Comparison of ENCODE assay signal across 1 cellular context in genomic region chr6:111660531-111660930, GRCh38.
TF ChIP-seq lines count a peak whose summit lies in the region.

No MANE protein-coding gene starts in this region.

TF ChIP-seq in HepG2, 621 proteins besides CTCF, POLR2A, EP300 and RAD21 (continued from another document):
- TF ChIP-seq, protein P1, sequence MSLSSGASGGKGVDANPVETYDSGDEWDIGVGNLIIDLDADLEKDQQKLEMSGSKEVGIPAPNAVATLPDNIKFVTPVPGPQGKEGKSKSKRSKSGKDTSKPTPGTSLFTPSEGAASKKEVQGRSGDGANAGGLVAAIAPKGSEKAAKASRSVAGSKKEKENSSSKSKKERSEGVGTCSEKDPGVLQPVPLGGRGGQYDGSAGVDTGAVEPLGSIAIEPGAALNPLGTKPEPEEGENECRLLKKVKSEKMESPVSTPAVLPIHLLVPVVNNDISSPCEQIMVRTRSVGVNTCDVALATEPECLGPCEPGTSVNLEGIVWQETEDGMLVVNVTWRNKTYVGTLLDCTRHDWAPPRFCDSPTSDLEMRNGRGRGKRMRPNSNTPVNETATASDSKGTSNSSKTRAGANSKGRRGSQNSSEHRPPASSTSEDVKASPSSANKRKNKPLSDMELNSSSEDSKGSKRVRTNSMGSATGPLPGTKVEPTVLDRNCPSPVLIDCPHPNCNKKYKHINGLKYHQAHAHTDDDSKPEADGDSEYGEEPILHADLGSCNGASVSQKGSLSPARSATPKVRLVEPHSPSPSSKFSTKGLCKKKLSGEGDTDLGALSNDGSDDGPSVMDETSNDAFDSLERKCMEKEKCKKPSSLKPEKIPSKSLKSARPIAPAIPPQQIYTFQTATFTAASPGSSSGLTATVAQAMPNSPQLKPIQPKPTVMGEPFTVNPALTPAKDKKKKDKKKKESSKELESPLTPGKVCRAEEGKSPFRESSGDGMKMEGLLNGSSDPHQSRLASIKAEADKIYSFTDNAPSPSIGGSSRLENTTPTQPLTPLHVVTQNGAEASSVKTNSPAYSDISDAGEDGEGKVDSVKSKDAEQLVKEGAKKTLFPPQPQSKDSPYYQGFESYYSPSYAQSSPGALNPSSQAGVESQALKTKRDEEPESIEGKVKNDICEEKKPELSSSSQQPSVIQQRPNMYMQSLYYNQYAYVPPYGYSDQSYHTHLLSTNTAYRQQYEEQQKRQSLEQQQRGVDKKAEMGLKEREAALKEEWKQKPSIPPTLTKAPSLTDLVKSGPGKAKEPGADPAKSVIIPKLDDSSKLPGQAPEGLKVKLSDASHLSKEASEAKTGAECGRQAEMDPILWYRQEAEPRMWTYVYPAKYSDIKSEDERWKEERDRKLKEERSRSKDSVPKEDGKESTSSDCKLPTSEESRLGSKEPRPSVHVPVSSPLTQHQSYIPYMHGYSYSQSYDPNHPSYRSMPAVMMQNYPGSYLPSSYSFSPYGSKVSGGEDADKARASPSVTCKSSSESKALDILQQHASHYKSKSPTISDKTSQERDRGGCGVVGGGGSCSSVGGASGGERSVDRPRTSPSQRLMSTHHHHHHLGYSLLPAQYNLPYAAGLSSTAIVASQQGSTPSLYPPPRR (CRISPR knock-in tag; IDR thresholded peaks at IDR 0.05; ENCODE audit: borderline replicate concordance), result no peak
- TF ChIP-seq, protein P2, sequence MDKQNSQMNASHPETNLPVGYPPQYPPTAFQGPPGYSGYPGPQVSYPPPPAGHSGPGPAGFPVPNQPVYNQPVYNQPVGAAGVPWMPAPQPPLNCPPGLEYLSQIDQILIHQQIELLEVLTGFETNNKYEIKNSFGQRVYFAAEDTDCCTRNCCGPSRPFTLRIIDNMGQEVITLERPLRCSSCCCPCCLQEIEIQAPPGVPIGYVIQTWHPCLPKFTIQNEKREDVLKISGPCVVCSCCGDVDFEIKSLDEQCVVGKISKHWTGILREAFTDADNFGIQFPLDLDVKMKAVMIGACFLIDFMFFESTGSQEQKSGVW (CRISPR knock-in tag; IDR thresholded peaks at IDR 0.05; ENCODE audit: borderline replicate concordance), result no peak
- TF ChIP-seq ZNF577 (CRISPR knock-in tag; IDR thresholded peaks at IDR 0.05; ENCODE audit: borderline replicate concordance, low read depth) (no peak), ZNF556 (CRISPR knock-in tag; IDR thresholded peaks at IDR 0.05; ENCODE audit: borderline replicate concordance) (no peak), TFAP4 (IDR thresholded peaks at IDR 0.05; ENCODE audit: borderline replicate concordance, low read depth) (no peak), TRIM24 (CRISPR knock-in tag; IDR thresholded peaks at IDR 0.05) (no peak), ZNF33A (CRISPR knock-in tag; IDR thresholded peaks at IDR 0.05; ENCODE audit: borderline replicate concordance) (no peak), HINFP (CRISPR knock-in tag; IDR thresholded peaks at IDR 0.05; ENCODE audit: low read depth) (no peak)
- TF ChIP-seq, protein P3, sequence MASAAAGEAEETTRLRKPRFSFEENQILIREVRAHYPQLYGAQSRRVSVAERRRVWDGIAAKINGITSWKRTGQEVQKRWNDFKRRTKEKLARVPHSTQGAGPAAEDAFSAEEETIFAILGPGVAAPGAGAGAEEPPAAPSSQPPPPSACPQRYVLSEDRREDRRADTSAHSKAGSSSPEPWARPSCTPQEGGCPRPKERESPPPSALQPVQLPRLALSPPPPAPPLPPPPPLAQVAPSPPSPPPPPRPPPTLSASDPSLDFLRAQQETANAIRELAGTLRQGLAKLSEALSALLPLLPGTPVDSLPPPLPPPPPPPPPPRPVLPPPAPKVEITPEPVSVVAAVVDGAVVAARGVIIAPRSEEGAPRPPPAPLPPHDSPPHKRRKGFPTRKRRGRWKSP (CRISPR knock-in tag; IDR thresholded peaks at IDR 0.05), result no peak
